Comparison of ENCODE assay signal across 6 cellular contexts in the genomic region with DNA sequence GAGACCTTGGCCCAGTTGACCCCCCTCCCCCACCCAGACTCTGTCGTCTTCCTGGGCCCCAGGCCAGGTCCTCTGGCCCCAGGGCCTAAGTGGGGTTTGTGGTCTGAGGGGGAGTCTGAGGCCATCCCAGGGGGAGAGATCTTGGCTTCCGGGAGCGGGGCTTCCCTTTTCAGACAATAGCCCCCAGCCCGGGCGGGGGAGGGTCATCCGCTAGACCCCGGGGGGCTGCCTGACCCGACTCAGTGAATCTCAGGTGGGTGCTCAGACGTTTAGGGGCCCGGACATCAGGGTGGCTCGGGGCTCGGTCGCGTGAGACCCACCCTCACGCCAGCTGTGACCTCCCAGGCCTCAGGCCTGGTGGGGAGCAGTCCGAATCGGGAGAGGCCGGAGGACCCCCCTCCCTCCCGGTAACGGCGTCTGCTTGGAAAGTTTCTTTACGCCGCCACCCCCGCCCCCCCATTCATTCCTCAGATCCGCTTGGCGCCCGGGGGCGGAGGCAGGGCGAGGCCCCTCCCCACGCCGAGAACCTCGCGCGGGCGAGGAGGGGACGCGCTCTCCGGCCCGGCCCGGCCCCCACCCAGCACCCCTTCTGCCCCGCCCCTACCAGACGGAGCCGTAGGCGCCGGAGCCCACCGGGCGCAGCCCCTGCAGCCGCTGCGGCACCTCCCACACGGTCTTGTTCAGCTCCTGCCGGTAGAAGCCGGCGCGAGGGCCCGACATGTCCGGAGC. TPM values are rescaled to one million over a fixed set of nuclear protein-coding genes. Genes with fewer than 3 reads are reported as not detected.
DNase-seq lines count a peak whose midpoint lies in the region; ATAC-seq, FAIRE-seq and TF ChIP-seq lines count a peak whose summit lies in the region.

No MANE protein-coding gene starts in this region.

- no peak for FAIRE-seq in HepG2 (lab: Jason Lieb, UNC)

- peaks cover 7% of the 10 kb centered on the region; the same call in 1 of the 2 replicates for H4K20me1 ChIP-seq in HepG2 (ENCODE audit: insufficient read depth, low read length)

- no peaks in the 10 kb centered on the region for H3K9me3 Mint-ChIP-seq in activated T-helper 17 cell treated with anti-CD3 and anti-CD28 coated beads, Interleukin-2, amount 50 U/mL, for 72 hours

- in situ Hi-C loops in ACHN (cut with HindIII; ENCODE audit: low pct_ligation_motif_present, low pct_unique_long_range_greater_than_20kb, low sequenced_read_pairs) = no loop called here
- in situ Hi-C loops in HepG2 (cut with HindIII; ENCODE audit: extremely low pct_ligation_motif_present, low pct_unique_long_range_greater_than_20kb) = no loop called here

- 2% methylated on average over 8 of the region's 56 CpGs for WGBS in HepG2 (ENCODE audit: low lambda C conversion rate)

- no peak for TF ChIP-seq CTCF in HepG2 (CRISPR knock-in tag; IDR thresholded peaks at IDR 0.05)

- BruUV-seq in HepG2 (replicated peaks; lab: Mats Ljungman, UMichigan) = no TSS peak

- peak overlapping the region; percentile 7; the same call in 1 of the 2 replicates for H3K4me2 ChIP-seq in HepG2 (ENCODE audit: low read depth, low read length)

- no peaks in the 10 kb centered on the region for H3K36me3 Mint-ChIP-seq in activated T-helper 17 cell treated with anti-CD3 and anti-CD28 coated beads, Interleukin-2, amount 50 U/mL, for 72 hours (ENCODE audit: low read depth)

- TF ChIP-seq POLR2A in HepG2 (IDR thresholded peaks at IDR 0.05; ENCODE audit: insufficient read depth in 1 of 2, low read depth in 2 of 2, low read length in 2 of 2) = no peak

- no peaks in the 10 kb centered on the region for H3K36me3 ChIP-seq in HepG2 (replicated peaks in 1 of 2; ENCODE audit: control insufficient read depth in 1 of 2, insufficient read depth in 2 of 2, low read length in 2 of 2)

- peaks cover 5% of the 10 kb centered on the region for H3K4me1 Mint-ChIP-seq in activated T-helper 17 cell treated with anti-CD3 and anti-CD28 coated beads, Interleukin-2, amount 50 U/mL, for 72 hours

- no peaks in the 10 kb centered on the region for H3K9me3 ChIP-seq in HepG2 (ENCODE audit: low read length)

- peak overlapping the region; percentile 62 for H3K4me3 Mint-ChIP-seq in activated T-helper 17 cell treated with anti-CD3 and anti-CD28 coated beads, Interleukin-2, amount 50 U/mL, for 72 hours

- CTCF ChIA-PET in HepG2 (lab: Yijun Ruan, JAX; ENCODE audit: low intra/inter-chr PET ratio, low total read pairs) = no interaction called here

- H3K27ac Mint-ChIP-seq in activated T-helper 17 cell treated with anti-CD3 and anti-CD28 coated beads, Interleukin-2, amount 50 U/mL, for 72 hours = no peak overlapping the region

- ATAC-seq in HG03521 (IDR thresholded peaks at IDR 0.05; ENCODE audit: unreplicated experiment) = peak; percentile 9
- peak; percentile 60 for ATAC-seq in activated T-helper 17 cell treated with anti-CD3 and anti-CD28 coated beads, Interleukin-2, amount 50 U/mL, for 72 hours (replicated peaks)
- ATAC-seq in HepG2 = no peak
- ATAC-seq in HG03565 (IDR thresholded peaks at IDR 0.05; ENCODE audit: unreplicated experiment) = no peak

- no peaks in the 10 kb centered on the region for H3K27me3 Mint-ChIP-seq in activated T-helper 17 cell treated with anti-CD3 and anti-CD28 coated beads, Interleukin-2, amount 50 U/mL, for 72 hours

- DNase-seq in ACHN (peak; percentile 65), HepG2 (ENCODE audit: low spot score) (no peak), mesenteric fat pad (ENCODE audit: low spot score) (no peak)

- H3K79me2 ChIP-seq in HepG2 (ENCODE audit: insufficient read depth, low read length) = no peaks in the 10 kb centered on the region

- H3K4me1 ChIP-seq in HepG2 (ENCODE audit: insufficient read depth, low read length) = peaks cover 39% of the 10 kb centered on the region

- intact Hi-C loops in HepG2 (cut with micrococcal nuclease; ENCODE audit: unreplicated experiment) = loop anchor here (2.0 kb wide), 1 partner anchor 73 kb away; the partner anchor contains the start of gene PPP6R2

- peak overlapping the region in 2 of 3 experiments; percentile 36 to 62; a peak in 3 of 6 replicates for H3K4me3 ChIP-seq in HepG2 (replicated peaks in 1 of 3; ENCODE audit: insufficient read depth in 1 of 3, low read depth in 2 of 3, low read length in 3 of 3)

- H3K27ac ChIP-seq in HepG2 (ENCODE audit: extremely low read length, insufficient read depth, low read length) = no peak overlapping the region

- TF ChIP-seq EP300 in HepG2 (IDR thresholded peaks at IDR 0.05; ENCODE audit: low read depth in 2 of 2, low read length in 2 of 2) (no peak), HepG2 (CRISPR knock-in tag; IDR thresholded peaks at IDR 0.05; ENCODE audit: borderline replicate concordance) (no peak)

- POLR2A ChIA-PET in HepG2 (lab: Yijun Ruan, JAX) = no interaction called here

- H3K27me3 ChIP-seq in HepG2 (ENCODE audit: control insufficient read depth in 1 of 2, insufficient read depth in 2 of 2, low read length in 2 of 2) = peaks cover 13 to 48% of the 10 kb centered on the region in 2 experiments

- H3K9ac ChIP-seq in HepG2 (ENCODE audit: insufficient read depth, low read depth, low read length) = no peak overlapping the region

- TF ChIP-seq RAD21 in HepG2 (CRISPR knock-in tag; IDR thresholded peaks at IDR 0.05) = no peak

- no peak overlapping the region for H2AFZ ChIP-seq in HepG2 (ENCODE audit: low read length)

RNA-seq across cellular contexts. Expression of gene MAPK11, which starts 0.4 kb away (rescaled TPM):
- 10 to 100 TPM; 20.9 to 21.7 TPM for total RNA-seq in activated T-helper 17 cell treated with anti-CD3 and anti-CD28 coated beads, Interleukin-2, amount 50 U/mL, for 72 hours
- total RNA-seq in HepG2 (2016; rRNA removed; fragmentation: Illumina TruSeq; extraction: Trizol) (0.15 TPM in 1 of 2 replicates, not detected in the other), mesenteric fat pad (24.2 TPM)
- not detected in 2 replicates for total RNA-seq in HepG2 (2016; cell fraction: cytosol; rRNA removed; fragmentation: Illumina TruSeq; extraction: Trizol; ENCODE audit: low read depth)
- 0.12 and 0.15 TPM in 2 replicates for total RNA-seq in HepG2 (2016; cell fraction: insoluble cytoplasmic fraction; rRNA removed; fragmentation: Illumina TruSeq; extraction: Trizol)
- total RNA-seq in HepG2 (2016; cell fraction: membrane; rRNA removed; fragmentation: Illumina TruSeq; extraction: Trizol) = 0.10 and 0.19 TPM in 2 replicates
- 0.28 TPM in 1 of 2 replicates, not detected in the other for total RNA-seq in HepG2 (2016; cell fraction: nucleus; rRNA removed; fragmentation: Illumina TruSeq; extraction: Trizol)
- polyA plus RNA-seq in HepG2 (2011; rRNA removed) = 0.17 and 0.46 TPM in 2 replicates
- polyA plus RNA-seq in HepG2 (2011; cell fraction: cytosol; rRNA removed) = 0.13 and 0.19 TPM in 2 replicates
- polyA plus RNA-seq in HepG2 (2011; cell fraction: nucleus; rRNA removed) = 1.9 TPM in 2 replicates
- polyA plus RNA-seq in HepG2 (2012) = 0.21 TPM in 1 of 2 replicates, not detected in the other
- 0.05 and 0.07 TPM in 2 replicates for polyA plus RNA-seq in HepG2 (2016; cell fraction: cytosol; fragmentation: Illumina TruSeq; extraction: Trizol; ENCODE audit: low read depth)
- polyA plus RNA-seq in HepG2 (2016; cell fraction: insoluble cytoplasmic fraction; fragmentation: Illumina TruSeq; extraction: Trizol; ENCODE audit: low read depth) = 0.19 and 0.24 TPM in 2 replicates
- 0.13 TPM in 1 of 2 replicates, not detected in the other for polyA plus RNA-seq in HepG2 (2016; cell fraction: membrane; fragmentation: Illumina TruSeq; extraction: Trizol; ENCODE audit: low read depth)
- polyA plus RNA-seq in HepG2 (2016; cell fraction: nucleus; fragmentation: Illumina TruSeq; extraction: Trizol; ENCODE audit: insufficient read depth, low read depth) = 0.25 and 0.37 TPM in 2 replicates
- 0.58 and 0.94 TPM in 2 replicates for polyA minus RNA-seq in HepG2 (2011; rRNA and poly(A)+ RNA removed; ENCODE audit: low replicate concordance)
- not detected in 2 replicates for polyA minus RNA-seq in HepG2 (2011; cell fraction: cytosol; rRNA and poly(A)+ RNA removed)
- polyA minus RNA-seq in HepG2 (2011; cell fraction: nucleus; rRNA and poly(A)+ RNA removed) = 0.13 TPM in 1 of 2 replicates, not detected in the other

RNA-seq across cellular contexts. Expression of gene MAPK12, which starts 8.3 kb away (rescaled TPM):
- total RNA-seq in activated T-helper 17 cell treated with anti-CD3 and anti-CD28 coated beads, Interleukin-2, amount 50 U/mL, for 72 hours = 10 to 100 TPM in 1 of 2 donors, 1 to 10 TPM in 1; 5.0 to 14.8 TPM
- 15.0 and 23.3 TPM in 2 replicates for total RNA-seq in HepG2 (2016; rRNA removed; fragmentation: Illumina TruSeq; extraction: Trizol)
- total RNA-seq in HepG2 (2016; cell fraction: cytosol; rRNA removed; fragmentation: Illumina TruSeq; extraction: Trizol; ENCODE audit: low read depth) = 25.0 and 26.8 TPM in 2 replicates
- total RNA-seq in HepG2 (2016; cell fraction: insoluble cytoplasmic fraction; rRNA removed; fragmentation: Illumina TruSeq; extraction: Trizol) = 15.4 and 25.6 TPM in 2 replicates
- 43.0 and 45.2 TPM in 2 replicates for total RNA-seq in HepG2 (2016; cell fraction: membrane; rRNA removed; fragmentation: Illumina TruSeq; extraction: Trizol)
- total RNA-seq in HepG2 (2016; cell fraction: nucleus; rRNA removed; fragmentation: Illumina TruSeq; extraction: Trizol) = 20.3 and 23.6 TPM in 2 replicates
- polyA plus RNA-seq in HepG2 (2011; rRNA removed) = 22.2 and 22.8 TPM in 2 replicates
- 12.9 and 20.7 TPM in 2 replicates for polyA plus RNA-seq in HepG2 (2011; cell fraction: cytosol; rRNA removed)
- 115 and 151 TPM in 2 replicates for polyA plus RNA-seq in HepG2 (2011; cell fraction: nucleus; rRNA removed)
- 6.9 and 10.9 TPM in 2 replicates for polyA plus RNA-seq in HepG2 (2012)
- polyA plus RNA-seq in HepG2 (2016; cell fraction: cytosol; fragmentation: Illumina TruSeq; extraction: Trizol; ENCODE audit: low read depth) = 27.8 and 28.1 TPM in 2 replicates
- polyA plus RNA-seq in HepG2 (2016; cell fraction: insoluble cytoplasmic fraction; fragmentation: Illumina TruSeq; extraction: Trizol; ENCODE audit: low read depth) = 14.6 and 16.4 TPM in 2 replicates
- polyA plus RNA-seq in HepG2 (2016; cell fraction: membrane; fragmentation: Illumina TruSeq; extraction: Trizol; ENCODE audit: low read depth) = 37.0 and 38.8 TPM in 2 replicates
- 56.9 and 60.1 TPM in 2 replicates for polyA plus RNA-seq in HepG2 (2016; cell fraction: nucleus; fragmentation: Illumina TruSeq; extraction: Trizol; ENCODE audit: insufficient read depth, low read depth)
- polyA minus RNA-seq in HepG2 (2011; rRNA and poly(A)+ RNA removed; ENCODE audit: low replicate concordance) = 16.5 and 18.7 TPM in 2 replicates
- 5.1 and 9.2 TPM in 2 replicates for polyA minus RNA-seq in HepG2 (2011; cell fraction: cytosol; rRNA and poly(A)+ RNA removed)
- 25.6 and 25.8 TPM in 2 replicates for polyA minus RNA-seq in HepG2 (2011; cell fraction: nucleus; rRNA and poly(A)+ RNA removed)
- 20.0 TPM for total RNA-seq in mesenteric fat pad

RNA-seq across cellular contexts. Expression of gene HDAC10, which starts 18.7 kb away (rescaled TPM):
- 10 to 100 TPM; 66.4 to 67.5 TPM for total RNA-seq in activated T-helper 17 cell treated with anti-CD3 and anti-CD28 coated beads, Interleukin-2, amount 50 U/mL, for 72 hours
- total RNA-seq in HepG2 (2016; rRNA removed; fragmentation: Illumina TruSeq; extraction: Trizol) (4.0 and 13.9 TPM in 2 replicates), mesenteric fat pad (24.4 TPM)
- total RNA-seq in HepG2 (2016; cell fraction: cytosol; rRNA removed; fragmentation: Illumina TruSeq; extraction: Trizol; ENCODE audit: low read depth) = 7.1 and 8.7 TPM in 2 replicates
- 4.1 and 13.9 TPM in 2 replicates for total RNA-seq in HepG2 (2016; cell fraction: insoluble cytoplasmic fraction; rRNA removed; fragmentation: Illumina TruSeq; extraction: Trizol)
- 4.4 and 4.6 TPM in 2 replicates for total RNA-seq in HepG2 (2016; cell fraction: membrane; rRNA removed; fragmentation: Illumina TruSeq; extraction: Trizol)
- 23.1 and 23.7 TPM in 2 replicates for total RNA-seq in HepG2 (2016; cell fraction: nucleus; rRNA removed; fragmentation: Illumina TruSeq; extraction: Trizol)
- 14.9 and 19.7 TPM in 2 replicates for polyA plus RNA-seq in HepG2 (2011; rRNA removed)
- 1.8 and 3.9 TPM in 2 replicates for polyA plus RNA-seq in HepG2 (2011; cell fraction: cytosol; rRNA removed)
- polyA plus RNA-seq in HepG2 (2011; cell fraction: nucleus; rRNA removed) = 257 and 366 TPM in 2 replicates
- 15.0 and 23.8 TPM in 2 replicates for polyA plus RNA-seq in HepG2 (2012)
- polyA plus RNA-seq in HepG2 (2016; cell fraction: cytosol; fragmentation: Illumina TruSeq; extraction: Trizol; ENCODE audit: low read depth) = 0.86 TPM in 2 replicates
- polyA plus RNA-seq in HepG2 (2016; cell fraction: insoluble cytoplasmic fraction; fragmentation: Illumina TruSeq; extraction: Trizol; ENCODE audit: low read depth) = 3.2 and 5.7 TPM in 2 replicates
- polyA plus RNA-seq in HepG2 (2016; cell fraction: membrane; fragmentation: Illumina TruSeq; extraction: Trizol; ENCODE audit: low read depth) = 2.1 TPM in 2 replicates
- 72.4 and 82.8 TPM in 2 replicates for polyA plus RNA-seq in HepG2 (2016; cell fraction: nucleus; fragmentation: Illumina TruSeq; extraction: Trizol; ENCODE audit: insufficient read depth, low read depth)
- polyA minus RNA-seq in HepG2 (2011; rRNA and poly(A)+ RNA removed; ENCODE audit: low replicate concordance) = 7.7 and 20.9 TPM in 2 replicates
- polyA minus RNA-seq in HepG2 (2011; cell fraction: cytosol; rRNA and poly(A)+ RNA removed) = 3.9 and 4.2 TPM in 2 replicates
- polyA minus RNA-seq in HepG2 (2011; cell fraction: nucleus; rRNA and poly(A)+ RNA removed) = 34.9 and 37.9 TPM in 2 replicates

RNA-seq across cellular contexts. Expression of gene TUBGCP6, which starts 24.9 kb away (rescaled TPM):
- total RNA-seq in activated T-helper 17 cell treated with anti-CD3 and anti-CD28 coated beads, Interleukin-2, amount 50 U/mL, for 72 hours = 10 to 100 TPM; 44.5 to 51.1 TPM
- 5.8 and 15.7 TPM in 2 replicates for total RNA-seq in HepG2 (2016; rRNA removed; fragmentation: Illumina TruSeq; extraction: Trizol)
- total RNA-seq in HepG2 (2016; cell fraction: cytosol; rRNA removed; fragmentation: Illumina TruSeq; extraction: Trizol; ENCODE audit: low read depth) = 3.8 and 4.4 TPM in 2 replicates
- 4.6 and 17.4 TPM in 2 replicates for total RNA-seq in HepG2 (2016; cell fraction: insoluble cytoplasmic fraction; rRNA removed; fragmentation: Illumina TruSeq; extraction: Trizol)
- 4.6 and 5.1 TPM in 2 replicates for total RNA-seq in HepG2 (2016; cell fraction: membrane; rRNA removed; fragmentation: Illumina TruSeq; extraction: Trizol)
- total RNA-seq in HepG2 (2016; cell fraction: nucleus; rRNA removed; fragmentation: Illumina TruSeq; extraction: Trizol) = 23.1 and 29.5 TPM in 2 replicates
- 14.6 and 23.7 TPM in 2 replicates for polyA plus RNA-seq in HepG2 (2011; rRNA removed)
- 2.6 and 4.8 TPM in 2 replicates for polyA plus RNA-seq in HepG2 (2011; cell fraction: cytosol; rRNA removed)
- polyA plus RNA-seq in HepG2 (2011; cell fraction: nucleus; rRNA removed) = 276 and 340 TPM in 2 replicates
- 13.4 and 15.8 TPM in 2 replicates for polyA plus RNA-seq in HepG2 (2012)
- polyA plus RNA-seq in HepG2 (2016; cell fraction: cytosol; fragmentation: Illumina TruSeq; extraction: Trizol; ENCODE audit: low read depth) = 0.95 and 1.2 TPM in 2 replicates
- 3.6 and 4.4 TPM in 2 replicates for polyA plus RNA-seq in HepG2 (2016; cell fraction: insoluble cytoplasmic fraction; fragmentation: Illumina TruSeq; extraction: Trizol; ENCODE audit: low read depth)
- polyA plus RNA-seq in HepG2 (2016; cell fraction: membrane; fragmentation: Illumina TruSeq; extraction: Trizol; ENCODE audit: low read depth) = 0.86 and 2.1 TPM in 2 replicates
- polyA plus RNA-seq in HepG2 (2016; cell fraction: nucleus; fragmentation: Illumina TruSeq; extraction: Trizol; ENCODE audit: insufficient read depth, low read depth) = 62.8 and 72.9 TPM in 2 replicates
- polyA minus RNA-seq in HepG2 (2011; rRNA and poly(A)+ RNA removed; ENCODE audit: low replicate concordance) = 11.6 and 16.8 TPM in 2 replicates
- polyA minus RNA-seq in HepG2 (2011; cell fraction: cytosol; rRNA and poly(A)+ RNA removed) = 2.7 and 4.0 TPM in 2 replicates
- 32.9 and 40.9 TPM in 2 replicates for polyA minus RNA-seq in HepG2 (2011; cell fraction: nucleus; rRNA and poly(A)+ RNA removed)
- 27.6 TPM for total RNA-seq in mesenteric fat pad

RNA-seq across cellular contexts. Expression of gene PLXNB2, which starts 37.7 kb away (rescaled TPM):
- 10 to 100 TPM; 29.1 to 30.4 TPM for total RNA-seq in activated T-helper 17 cell treated with anti-CD3 and anti-CD28 coated beads, Interleukin-2, amount 50 U/mL, for 72 hours
- total RNA-seq in HepG2 (2016; rRNA removed; fragmentation: Illumina TruSeq; extraction: Trizol) = 19.3 and 32.6 TPM in 2 replicates
- total RNA-seq in HepG2 (2016; cell fraction: cytosol; rRNA removed; fragmentation: Illumina TruSeq; extraction: Trizol; ENCODE audit: low read depth) = 4.6 and 4.9 TPM in 2 replicates
- total RNA-seq in HepG2 (2016; cell fraction: insoluble cytoplasmic fraction; rRNA removed; fragmentation: Illumina TruSeq; extraction: Trizol) = 16.8 and 32.7 TPM in 2 replicates
- 13.7 and 15.6 TPM in 2 replicates for total RNA-seq in HepG2 (2016; cell fraction: membrane; rRNA removed; fragmentation: Illumina TruSeq; extraction: Trizol)
- total RNA-seq in HepG2 (2016; cell fraction: nucleus; rRNA removed; fragmentation: Illumina TruSeq; extraction: Trizol) = 43.2 and 57.8 TPM in 2 replicates
- polyA plus RNA-seq in HepG2 (2011; rRNA removed) = 68.9 and 79.4 TPM in 2 replicates
- polyA plus RNA-seq in HepG2 (2011; cell fraction: cytosol; rRNA removed) = 46.5 and 75.4 TPM in 2 replicates
- 265 and 413 TPM in 2 replicates for polyA plus RNA-seq in HepG2 (2011; cell fraction: nucleus; rRNA removed)
- polyA plus RNA-seq in HepG2 (2012) = 53.9 and 72.9 TPM in 2 replicates
- polyA plus RNA-seq in HepG2 (2016; cell fraction: cytosol; fragmentation: Illumina TruSeq; extraction: Trizol; ENCODE audit: low read depth) = 5.5 and 6.2 TPM in 2 replicates
- 16.2 and 23.0 TPM in 2 replicates for polyA plus RNA-seq in HepG2 (2016; cell fraction: insoluble cytoplasmic fraction; fragmentation: Illumina TruSeq; extraction: Trizol; ENCODE audit: low read depth)
- 10.1 and 11.9 TPM in 2 replicates for polyA plus RNA-seq in HepG2 (2016; cell fraction: membrane; fragmentation: Illumina TruSeq; extraction: Trizol; ENCODE audit: low read depth)
- polyA plus RNA-seq in HepG2 (2016; cell fraction: nucleus; fragmentation: Illumina TruSeq; extraction: Trizol; ENCODE audit: insufficient read depth, low read depth) = 148 and 155 TPM in 2 replicates
- 61.5 and 149 TPM in 2 replicates for polyA minus RNA-seq in HepG2 (2011; rRNA and poly(A)+ RNA removed; ENCODE audit: low replicate concordance)
- polyA minus RNA-seq in HepG2 (2011; cell fraction: cytosol; rRNA and poly(A)+ RNA removed) = 76.6 and 89.8 TPM in 2 replicates
- polyA minus RNA-seq in HepG2 (2011; cell fraction: nucleus; rRNA and poly(A)+ RNA removed) = 57.9 and 61.3 TPM in 2 replicates
- 108 TPM for total RNA-seq in mesenteric fat pad

Comparison
In these comparisons a context has a peak if more than half of its experiments do, and no peak if none do; other contexts are left out.
1. ATAC-seq: peak in HG03521 (single experiment) and activated T-helper 17 cell treated with anti-CD3 and anti-CD28 coated beads, Interleukin-2, amount 50 U/mL, for 72 hours (single experiment); none in HepG2 (single experiment) and HG03565 (single experiment).
2. RNA of gene MAPK11, which starts 0.4 kb away (total RNA-seq): 24.2 TPM in mesenteric fat pad (single experiment) and 20.9 to 21.7 TPM in activated T-helper 17 cell treated with anti-CD3 and anti-CD28 coated beads, Interleukin-2, amount 50 U/mL, for 72 hours; 0.10 to 0.28 TPM in HepG2; every median in the first group is over 10 times any median in the second.